ENCODE assay signal across 7 cellular contexts in the genomic region with DNA sequence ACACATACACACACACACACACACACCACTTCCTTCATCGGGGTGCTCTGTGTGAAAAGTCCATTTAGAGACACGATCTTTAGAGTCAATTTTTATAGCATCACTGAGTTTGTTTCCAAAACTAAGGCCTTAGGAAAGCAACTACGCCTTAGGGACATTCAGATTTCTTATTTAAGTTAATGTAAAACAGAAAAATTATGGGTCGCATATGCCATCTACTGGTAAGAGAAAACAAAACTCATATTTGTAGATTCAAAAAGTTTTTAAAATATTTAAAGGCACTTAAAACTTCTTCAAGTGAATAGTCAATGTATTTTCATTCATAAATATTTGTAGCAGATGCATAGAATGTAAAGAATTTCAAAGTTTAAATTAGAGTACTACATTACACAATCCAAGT.
DNase-seq lines count a peak whose midpoint lies in the region; ATAC-seq and TF ChIP-seq lines count a peak whose summit lies in the region.

No MANE protein-coding gene starts in this region.

- in situ Hi-C loops in gastrocnemius medialis (cut with MboI; ENCODE audit: low sequenced_read_pairs in 4 of 4) = loop anchor here in 1 of 4 donors (25.0 kb wide), 1 partner anchor 373 kb away; a partner anchor contains a TSS

- H3K4me1 ChIP-seq in gastrocnemius medialis (peaks cover 22 to 42% of the 10 kb centered on the region in 2 donors), spleen (peaks cover 0 to 19% (median 12%) of the 10 kb centered on the region in 6 donors)

- TF ChIP-seq POLR2A in gastrocnemius medialis (IDR thresholded peaks at IDR 0.05) (no peak), spleen (IDR thresholded peaks at IDR 0.05) (no peak)

- H3K36me3 ChIP-seq in gastrocnemius medialis (peaks cover 0 to 5% of the 10 kb centered on the region in 2 donors), spleen (peaks cover 0 to 88% (median 26%) of the 10 kb centered on the region in 6 donors)

- H3K9me3 ChIP-seq in gastrocnemius medialis (no peaks in the 10 kb centered on the region), spleen (no peaks in the 10 kb centered on the region)

- intact Hi-C loops in gastrocnemius medialis (cut with DNase I; ENCODE audit: low total_unique reads) = loop anchor here (2.0 to 5.0 kb wide), 3 partner anchors 124 to 858 kb away; no protein-coding TSS in a partner anchor
- intact Hi-C loops in spleen (cut with DNase I; ENCODE audit: low total_unique reads) = no loop called here

- peak; percentile 18 for DNase-seq in H4 (ENCODE audit: low spot score)
- DNase-seq in NCI-H526 treated with DMSO at 0.1 percent for 48 hours (lab: John Stamatoyannopoulos, UW) = peak; percentile 9
- DNase-seq in epithelial cell of proximal tubule (ENCODE audit: low read depth) = peak; percentile 16
- no peak for DNase-seq in gastrocnemius medialis
- DNase-seq in spleen = no peak
- DNase-seq in stimulated activated CD4-positive, alpha-beta T cell treated with anti-CD3 and anti-CD28 coated beads, Interleukin-15, amount 100 ng/mL, for 24 hours = no peak
- no peak for DNase-seq in UCSD-AML1 (lab: John Stamatoyannopoulos, UW; ENCODE audit: unreplicated experiment)

- TF ChIP-seq CTCF in epithelial cell of proximal tubule (conservative IDR thresholded peaks at IDR 0.05; ENCODE audit: low read depth, low read length) (peak; percentile 36), gastrocnemius medialis (IDR thresholded peaks at IDR 0.05 in 4 of 5, conservative IDR thresholded peaks at IDR 0.05 in 1 of 5) (peak in 4 of 5 experiments; percentile 27 to 46 (median 42)), spleen (IDR thresholded peaks at IDR 0.05 in 8 of 11, conservative IDR thresholded peaks at IDR 0.05 in 3 of 11) (peak in 2 of 11 experiments; percentile 7 to 15)

- H3K27ac ChIP-seq in gastrocnemius medialis (peak overlapping the region in 2 of 4 donors; percentile 6 to 34), spleen (no peak overlapping the region)

- H3K27me3 ChIP-seq in gastrocnemius medialis (no peaks in the 10 kb centered on the region), spleen (replicated peaks in 1 of 7) (no peaks in the 10 kb centered on the region)

- peak in 1 of 2 donors; percentile 24 for ATAC-seq in gastrocnemius medialis

- 69 to 77% (median 77%) methylated on average over 4 of the region's 4 CpGs for WGBS in spleen, 5 donors

- H3K4me3 ChIP-seq in epithelial cell of proximal tubule (ENCODE audit: low read depth, low read length) (no peak overlapping the region), gastrocnemius medialis (no peak overlapping the region), spleen (no peak overlapping the region)

Comparison
In these comparisons a context has a peak if more than half of its experiments do, and no peak if none do; other contexts are left out.
1. DNase-seq: peak in H4 (single experiment), NCI-H526 treated with DMSO at 0.1 percent for 48 hours (single experiment) and epithelial cell of proximal tubule (single experiment); none in gastrocnemius medialis (0 of 2), spleen (single experiment), stimulated activated CD4-positive, alpha-beta T cell treated with anti-CD3 and anti-CD28 coated beads, Interleukin-15, amount 100 ng/mL, for 24 hours (single experiment) and UCSD-AML1 (single experiment).